In genomic region chr12:96220902-96221301, GRCh38 we compare ENCODE assay signal across 19 cellular contexts. TPM values are rescaled to one million over a fixed set of nuclear protein-coding genes. Genes with fewer than 3 reads are reported as not detected.
DNase-seq lines count a peak whose midpoint lies in the region; ATAC-seq and TF ChIP-seq lines count a peak whose summit lies in the region.
"Had no signal": no experiment of that assay in that cellular context is flagged by ENCODE, and none has a peak within 500 bp of the region (broad histone marks: within the 10 kb centered on the region; RNA-seq: fewer than 3 reads in every experiment).

No MANE protein-coding gene starts in this region.

- in situ Hi-C loops in GM23248 (cut with MboI) (loop anchor here (25.0 kb wide), 1 partner anchor 291 kb away; no protein-coding TSS in a partner anchor), gastrocnemius medialis (cut with MboI; ENCODE audit: low sequenced_read_pairs in 4 of 4) (loop anchor here in 2 of 4 donors (25.0 kb wide), 1 partner anchor 291 kb away; no protein-coding TSS in a partner anchor)

- peaks cover 94% of the 10 kb centered on the region for H3K79me2 ChIP-seq in GM23248 (ENCODE audit: insufficient read depth)
- H3K79me2 ChIP-seq in trophoblast cell (ENCODE audit: control insufficient read depth, insufficient read depth, low read length, poor library complexity): no peaks in the 10 kb centered on the region

- no peaks in the 10 kb centered on the region for H3K9me3 Mint-ChIP-seq in activated naive CD4-positive, alpha-beta T cell treated with anti-CD3 and anti-CD28 coated beads, Interleukin-2, amount 50 U/mL, for 72 hours
- no peaks in the 10 kb centered on the region for H3K9me3 Mint-ChIP-seq in effector memory CD8-positive, alpha-beta T cell
- H3K9me3 Mint-ChIP-seq: dendritic cell treated with granulocyte-macrophage colony-stimulating factor and Interleukin-4, amounts not matched to agents 40 ng/mL and 50 ng/mL, for 4 days; GM23338 had no signal

- H2AFZ ChIP-seq in GM23248 (no peak overlapping the region), trophoblast cell (ENCODE audit: insufficient read depth, low read length, poor library complexity) (no peak overlapping the region)
- H2AFZ ChIP-seq: GM23338 had no signal

- H4K12ac ChIP-seq in trophoblast cell (ENCODE audit: low read depth, low read length): no peak overlapping the region

- H3K23ac ChIP-seq in trophoblast cell (ENCODE audit: low read length): no peak overlapping the region

- H3K4me3 Mint-ChIP-seq in effector memory CD8-positive, alpha-beta T cell: no peak overlapping the region
- H3K4me3 Mint-ChIP-seq: activated CD4-positive, alpha-beta T cell treated with anti-CD3 and anti-CD28 coated beads for 36 hours; dendritic cell treated with granulocyte-macrophage colony-stimulating factor and Interleukin-4, amounts not matched to agents 40 ng/mL and 50 ng/mL, for 4 days; GM23338; naive thymus-derived CD4-positive, alpha-beta T cell; T-helper 1 cell treated with Interleukin-12 subunit alpha and Interleukin-12 subunit beta and Interleukin-4 antibody, amounts not matched to agents 30 μg/mL and 1 μg/mL, for 36 hours had no signal

- H3K36me3 ChIP-seq in GM23248 (ENCODE audit: low read depth) (peaks cover 19% of the 10 kb centered on the region; the same call in 1 of the 2 replicates), trophoblast cell (ENCODE audit: control insufficient read depth in 1 of 2, insufficient read depth in 2 of 2, low read length in 2 of 2) (peaks cover 9 to 17% of the 10 kb centered on the region in 2 experiments), gastrocnemius medialis (no peaks in the 10 kb centered on the region)
- H3K36me3 ChIP-seq: transverse colon had no signal

- H3K14ac ChIP-seq in trophoblast cell (ENCODE audit: low read length): no peak overlapping the region

- H3K4me2 ChIP-seq in GM23248 (ENCODE audit: unreplicated experiment): no peak overlapping the region
- no peak overlapping the region for H3K4me2 ChIP-seq in trophoblast cell (ENCODE audit: low read length)
- H3K4me2 ChIP-seq: GM23338 had no signal

- H3K18ac ChIP-seq in trophoblast cell (ENCODE audit: low read length): peak overlapping the region; percentile 46

- no peak overlapping the region for H2BK5ac ChIP-seq in trophoblast cell (ENCODE audit: low read depth, low read length, poor library complexity)

- H3K9me3 ChIP-seq in GM23248 (ENCODE audit: low read depth) (no peaks in the 10 kb centered on the region), trophoblast cell (ENCODE audit: insufficient read depth, low read depth, low read length) (no peaks in the 10 kb centered on the region), gastrocnemius medialis (no peaks in the 10 kb centered on the region)
- H3K9me3 ChIP-seq: psoas muscle, transverse colon had no signal

- H3K4me1 ChIP-seq in GM23248 (ENCODE audit: insufficient read depth): peaks cover 25% of the 10 kb centered on the region
- peaks cover 12 to 22% of the 10 kb centered on the region in 2 experiments for H3K4me1 ChIP-seq in trophoblast cell (ENCODE audit: control insufficient read depth in 1 of 2, insufficient read depth in 2 of 2, low read length in 2 of 2)
- peaks cover 5 to 17% of the 10 kb centered on the region in 2 donors for H3K4me1 ChIP-seq in gastrocnemius medialis
- H3K4me1 ChIP-seq: psoas muscle had no signal

- no peaks in the 10 kb centered on the region for H3K27me3 Mint-ChIP-seq in effector memory CD8-positive, alpha-beta T cell
- H3K27me3 Mint-ChIP-seq: activated CD4-positive, alpha-beta T cell treated with anti-CD3 and anti-CD28 coated beads for 36 hours; dendritic cell treated with granulocyte-macrophage colony-stimulating factor and Interleukin-4, amounts not matched to agents 40 ng/mL and 50 ng/mL, for 4 days; naive thymus-derived CD4-positive, alpha-beta T cell had no signal

- no peaks in the 10 kb centered on the region for H4K20me1 ChIP-seq in GM23248 (ENCODE audit: insufficient read depth)

- H3K36me3 Mint-ChIP-seq in activated naive CD4-positive, alpha-beta T cell treated with anti-CD3 and anti-CD28 coated beads, Interleukin-2, amount 50 U/mL, for 72 hours: peaks cover 10 to 22% of the 10 kb centered on the region in 2 donors
- H3K36me3 Mint-ChIP-seq in effector memory CD8-positive, alpha-beta T cell (ENCODE audit: insufficient read depth): peaks cover 43% of the 10 kb centered on the region

- H3K4me3 ChIP-seq in GM23248 (no peak overlapping the region), trophoblast cell (ENCODE audit: low read depth, low read length) (no peak overlapping the region), gastrocnemius medialis (no peak overlapping the region)
- H3K4me3 ChIP-seq: GM23338, psoas muscle, transverse colon had no signal

- H3K79me1 ChIP-seq in trophoblast cell (ENCODE audit: low read length): peaks cover 6% of the 10 kb centered on the region

- H3F3A ChIP-seq in GM23248 (ENCODE audit: insufficient read depth): peaks cover 38% of the 10 kb centered on the region

- peak overlapping the region; percentile 93 for H3K27ac ChIP-seq in GM23248
- H3K27ac ChIP-seq in trophoblast cell (ENCODE audit: low read depth, low read length): no peak overlapping the region
- H3K27ac ChIP-seq in gastrocnemius medialis: no peak overlapping the region
- H3K27ac ChIP-seq: C4-2B, psoas muscle, transverse colon had no signal

- no peak overlapping the region for H2BK12ac ChIP-seq in trophoblast cell (ENCODE audit: low read length)

- TF ChIP-seq POLR2A in gastrocnemius medialis (IDR thresholded peaks at IDR 0.05): no peak

- H3K4me1 Mint-ChIP-seq in effector memory CD8-positive, alpha-beta T cell (ENCODE audit: low read depth in 2 of 2): peaks cover 10 to 33% of the 10 kb centered on the region in 2 donors

- intact Hi-C loops in gastrocnemius medialis (cut with DNase I; ENCODE audit: low total_unique reads): no loop called here

- H2BK120ac ChIP-seq in trophoblast cell (ENCODE audit: insufficient read depth, low read length, poor library complexity): no peak overlapping the region

- no peaks in the 10 kb centered on the region for H3K9me2 ChIP-seq in GM23248 (ENCODE audit: insufficient read depth)

- no peak overlapping the region for H2AK5ac ChIP-seq in trophoblast cell (ENCODE audit: low read length)

- H3K27ac Mint-ChIP-seq in activated naive CD4-positive, alpha-beta T cell treated with anti-CD3 and anti-CD28 coated beads, Interleukin-2, amount 50 U/mL, for 72 hours: peak overlapping the region in 1 of 2 donors; percentile 44
- peak overlapping the region in 1 of 2 donors; percentile 88 for H3K27ac Mint-ChIP-seq in effector memory CD8-positive, alpha-beta T cell
- H3K27ac Mint-ChIP-seq: activated CD4-positive, alpha-beta T cell treated with anti-CD3 and anti-CD28 coated beads for 36 hours; dendritic cell treated with granulocyte-macrophage colony-stimulating factor and Interleukin-4, amounts not matched to agents 40 ng/mL and 50 ng/mL, for 4 days; GM23338; T-helper 1 cell treated with Interleukin-12 subunit alpha and Interleukin-12 subunit beta and Interleukin-4 antibody, amounts not matched to agents 30 μg/mL and 1 μg/mL, for 36 hours had no signal

- H3K4ac ChIP-seq in trophoblast cell (ENCODE audit: low read depth, low read length): no peak overlapping the region

- peak overlapping the region; percentile 74 for H3K9ac ChIP-seq in GM23248
- H3K9ac ChIP-seq in trophoblast cell (ENCODE audit: low read length): no peak overlapping the region

- peak; percentile 80 for DNase-seq in GM23248
- peak; percentile 60 for DNase-seq in fibroblast of peridontal ligament (ENCODE audit: extremely low read depth)
- DNase-seq in trophoblast cell: peak; percentile 56 to 75
- DNase-seq in gastrocnemius medialis: no peak
- DNase-seq in activated naive CD4-positive, alpha-beta T cell treated with anti-CD3 and anti-CD28 coated beads, Interleukin-2, amount 50 U/mL, for 72 hours (ENCODE audit: low spot score in 2 of 2): no peak
- DNase-seq in effector memory CD8-positive, alpha-beta T cell: no peak
- DNase-seq: activated CD4-positive, alpha-beta T cell treated with anti-CD3 and anti-CD28 coated beads for 36 hours; kidney glomerular epithelial cell; naive thymus-derived CD4-positive, alpha-beta T cell; NCI-H1694; NCI-H526; psoas muscle; stimulated activated CD4-positive, alpha-beta T cell treated with anti-CD3 and anti-CD28 coated beads, Interleukin-2, amount 100 ng/mL, for 24 hours; transverse colon had no signal

- H4K8ac ChIP-seq in trophoblast cell (ENCODE audit: low read depth, low read length): no peak overlapping the region

- WGBS in GM23248 (ENCODE audit: low coverage in 1 of 2, low lambda C conversion rate in 2 of 2, missing lambda C conversion rate in 2 of 2), 2 experiments: 37 to 47% methylated on average over 5 of the region's 5 CpGs
- no CpG with 5 or more reads among the region's 5 CpGs for whole genome bisulfite sequencing in trophoblast cell (ENCODE audit: extremely low coverage, insufficient coverage, insufficient read length)

- ATAC-seq in SK-N-SH treated with all-trans-retinoic acid at 6 μM for 48 hours: peak; percentile 2; the same call in 1 of the 3 replicates
- ATAC-seq in gastrocnemius medialis: no peak
- ATAC-seq in activated naive CD4-positive, alpha-beta T cell treated with anti-CD3 and anti-CD28 coated beads, Interleukin-2, amount 50 U/mL, for 72 hours: no peak
- ATAC-seq in effector memory CD8-positive, alpha-beta T cell (replicated peaks): no peak
- ATAC-seq: activated CD4-positive, alpha-beta T cell treated with anti-CD3 and anti-CD28 coated beads for 36 hours; GM23338; naive thymus-derived CD4-positive, alpha-beta T cell; psoas muscle had no signal

- no peak for TF ChIP-seq CTCF in gastrocnemius medialis (IDR thresholded peaks at IDR 0.05 in 4 of 5, conservative IDR thresholded peaks at IDR 0.05 in 1 of 5)

- H3K27me3 ChIP-seq in GM23248 (replicated peaks; ENCODE audit: insufficient read depth): no peaks in the 10 kb centered on the region
- H3K27me3 ChIP-seq in trophoblast cell (ENCODE audit: insufficient read depth, low read length): no peaks in the 10 kb centered on the region
- no peaks in the 10 kb centered on the region for H3K27me3 ChIP-seq in gastrocnemius medialis
- H3K27me3 ChIP-seq: transverse colon had no signal

- no peak overlapping the region for H4K91ac ChIP-seq in trophoblast cell (ENCODE audit: low read depth, low read length)

TF ChIP-seq in SK-N-SH treated with all-trans-retinoic acid at 6 μM for 48 hours, 23 proteins besides CTCF, POLR2A, EP300 and RAD21 (continues in another document):
- TF ChIP-seq CSDC2 (CRISPR knock-in tag; IDR thresholded peaks at IDR 0.05): no peak

RNA-seq across cellular contexts. Expression of gene ELK3, which starts 26.7 kb away (rescaled TPM):
- 27.1 and 31.9 TPM in 2 replicates for total RNA-seq in GM23248 (2014; rRNA removed; shearing (Covaris generic))
- polyA plus RNA-seq in GM23248 (2016; fragmentation: Nextera tagmentation; extraction: Ambion mirVana): 48.9 and 51.9 TPM in 2 replicates
- 35.5 and 36.8 TPM in 2 replicates for polyA plus RNA-seq in trophoblast cell (2013)
- 1 to 10 TPM; 3.7 to 6.6 (median 4.9) TPM for total RNA-seq in gastrocnemius medialis
- total RNA-seq in activated naive CD4-positive, alpha-beta T cell treated with anti-CD3 and anti-CD28 coated beads, Interleukin-2, amount 50 U/mL, for 72 hours: 10 to 100 TPM; 10.7 to 23.1 TPM

Comparison
In these comparisons a context has a peak if more than half of its experiments do, and no peak if none do; other contexts are left out.
1. DNase-seq: peak in GM23248 (single experiment), fibroblast of peridontal ligament (single experiment) and trophoblast cell (2 of 2); none in gastrocnemius medialis (0 of 2), activated naive CD4-positive, alpha-beta T cell treated with anti-CD3 and anti-CD28 coated beads, Interleukin-2, amount 50 U/mL, for 72 hours (0 of 2) and effector memory CD8-positive, alpha-beta T cell (0 of 3).